In genomic region chr11:121367434-121367833, GRCh38 we compare ENCODE assay signal across 8 cellular contexts.
DNase-seq lines count a peak whose midpoint lies in the region; ATAC-seq lines count a peak whose summit lies in the region.

No MANE protein-coding gene starts in this region.

- in situ Hi-C loops in G401 (cut with HindIII; ENCODE audit: low sequenced_read_pairs), result no loop called here

- H3K4me3 Mint-ChIP-seq in stimulated activated naive CD8-positive, alpha-beta T cell treated with anti-CD3 and anti-CD28 coated beads, Interleukin-15, amount 100 ng/mL, for 72 hours, result peak overlapping the region; percentile 70 to 74

- peak overlapping the region; percentile 70 to 71 for H3K27ac Mint-ChIP-seq in stimulated activated naive CD8-positive, alpha-beta T cell treated with anti-CD3 and anti-CD28 coated beads, Interleukin-15, amount 100 ng/mL, for 72 hours

- H3K4me1 Mint-ChIP-seq in stimulated activated naive CD8-positive, alpha-beta T cell treated with anti-CD3 and anti-CD28 coated beads, Interleukin-15, amount 100 ng/mL, for 72 hours, result peaks cover 46% of the 10 kb centered on the region

- DNase-seq in stimulated activated CD4-positive, alpha-beta T cell treated with anti-CD3 and anti-CD28 coated beads, Interleukin-2, amount 100 ng/mL, for 4 hours (ENCODE audit: low read depth), result peak; percentile 22
- no peak for DNase-seq in stimulated activated CD4-positive, alpha-beta T cell treated with anti-CD3 and anti-CD28 coated beads, Interleukin-2, amount 100 ng/mL, for 48 hours
- DNase-seq in NCI-H69 (lab: John Stamatoyannopoulos, UW) (peak; percentile 92), cerebellar cortex (ENCODE audit: low spot score) (peak; percentile 19), cerebellum (ENCODE audit: low spot score) (no peak), G401 (ENCODE audit: low spot score) (no peak)
- peak; percentile 15 to 29 for DNase-seq in stimulated activated naive CD8-positive, alpha-beta T cell treated with anti-CD3 and anti-CD28 coated beads, Interleukin-15, amount 100 ng/mL, for 72 hours

- peaks cover 6 to 12% of the 10 kb centered on the region in 2 donors for H3K9me3 Mint-ChIP-seq in stimulated activated naive CD8-positive, alpha-beta T cell treated with anti-CD3 and anti-CD28 coated beads, Interleukin-15, amount 100 ng/mL, for 72 hours

- peak; percentile 87 for ATAC-seq in HG02678 (IDR thresholded peaks at IDR 0.05; ENCODE audit: unreplicated experiment)
- peak; percentile 83 for ATAC-seq in stimulated activated naive CD8-positive, alpha-beta T cell treated with anti-CD3 and anti-CD28 coated beads, Interleukin-15, amount 100 ng/mL, for 72 hours

- H3K27me3 Mint-ChIP-seq in stimulated activated naive CD8-positive, alpha-beta T cell treated with anti-CD3 and anti-CD28 coated beads, Interleukin-15, amount 100 ng/mL, for 72 hours, result no peaks in the 10 kb centered on the region

Comparison
In these comparisons a context has a peak if more than half of its experiments do, and no peak if none do; other contexts are left out.
1. DNase-seq: peak in stimulated activated CD4-positive, alpha-beta T cell treated with anti-CD3 and anti-CD28 coated beads, Interleukin-2, amount 100 ng/mL, for 4 hours (single experiment), NCI-H69 (single experiment), cerebellar cortex (single experiment) and stimulated activated naive CD8-positive, alpha-beta T cell treated with anti-CD3 and anti-CD28 coated beads, Interleukin-15, amount 100 ng/mL, for 72 hours (2 of 2); none in stimulated activated CD4-positive, alpha-beta T cell treated with anti-CD3 and anti-CD28 coated beads, Interleukin-2, amount 100 ng/mL, for 48 hours (0 of 2), cerebellum (single experiment) and G401 (single experiment).